ENCODE assay signal across 8 cellular contexts in genomic region chr5:1799110-1799601, GRCh38. TPM values are rescaled to one million over a fixed set of nuclear protein-coding genes. Genes with fewer than 3 reads are reported as not detected.
DNase-seq lines count a peak whose midpoint lies in the region; ATAC-seq and TF ChIP-seq lines count a peak whose summit lies in the region.

No MANE protein-coding gene starts in this region.

- no peaks in the 10 kb centered on the region for H3K9me3 Mint-ChIP-seq in endothelial cell (ENCODE audit: unreplicated experiment)

- under 1% methylated on average over 35 of the region's 35 CpGs for WGBS in urinary bladder

- ATAC-seq in GM18858 (IDR thresholded peaks at IDR 0.05; ENCODE audit: unreplicated experiment) (peak; percentile 14), HG03095 (IDR thresholded peaks at IDR 0.05; ENCODE audit: unreplicated experiment) (peak; percentile 29)

- no peaks in the 10 kb centered on the region for H4K20me1 ChIP-seq in SU-DHL-6 (ENCODE audit: low read depth, low read length)

- peak overlapping the region; percentile 60 for H3K27ac ChIP-seq in SU-DHL-6 (ENCODE audit: low read depth, low read length)
- H3K27ac ChIP-seq in mucosa of rectum (ENCODE audit: low read depth in 2 of 2, low read length in 2 of 2): peak overlapping the region; percentile 31 to 38
- peak overlapping the region; percentile 69 for H3K27ac ChIP-seq in urinary bladder (ENCODE audit: low read depth)

- peak overlapping the region; percentile 98 for H3K9ac ChIP-seq in SU-DHL-6 (ENCODE audit: low read length)
- H3K9ac ChIP-seq in mucosa of rectum (ENCODE audit: low read depth in 1 of 2, low read length in 2 of 2): peak overlapping the region; percentile 63 to 80

- H3K4me1 Mint-ChIP-seq in endothelial cell (ENCODE audit: unreplicated experiment): peaks cover 11% of the 10 kb centered on the region

- no peak overlapping the region for H2AFZ ChIP-seq in SU-DHL-6 (ENCODE audit: low read depth, low read length, severe bottlenecking)

- H3K4me1 ChIP-seq in mucosa of rectum (ENCODE audit: control insufficient read depth in 2 of 2, insufficient read depth in 2 of 2, low read length in 2 of 2) (peaks cover 16 to 22% of the 10 kb centered on the region in 2 donors), urinary bladder (ENCODE audit: insufficient read depth) (no peaks in the 10 kb centered on the region)

- H3K79me2 ChIP-seq in SU-DHL-6 (ENCODE audit: insufficient read depth, low read length): peaks cover 62% of the 10 kb centered on the region

- H3K4me3 ChIP-seq in SU-DHL-6 (ENCODE audit: insufficient read depth, low read length, poor library complexity, severe bottlenecking) (peak overlapping the region; percentile 89), mucosa of rectum (ENCODE audit: low read length in 2 of 2) (peak overlapping the region; percentile 81 to 97), urinary bladder (ENCODE audit: low read depth, low read length) (peak overlapping the region; percentile 87)

- TF ChIP-seq CTCF in SU-DHL-6 (IDR thresholded peaks at IDR 0.05; ENCODE audit: insufficient read depth, low read length, poor library complexity, severe bottlenecking) (no peak), endothelial cell (IDR thresholded peaks at IDR 0.05; ENCODE audit: unreplicated experiment) (no peak)

- no peaks in the 10 kb centered on the region for H3K9me2 ChIP-seq in SU-DHL-6 (replicated peaks; ENCODE audit: insufficient read depth, low read length)

- H3K9me3 ChIP-seq in SU-DHL-6 (ENCODE audit: insufficient read depth, low read length): no peaks in the 10 kb centered on the region
- H3K9me3 ChIP-seq in mucosa of rectum (ENCODE audit: control insufficient read depth in 2 of 2, low read length in 2 of 2): no peaks in the 10 kb centered on the region

- H3K27me3 ChIP-seq in SU-DHL-6 (ENCODE audit: low read length) (no peaks in the 10 kb centered on the region), mucosa of rectum (ENCODE audit: control insufficient read depth in 2 of 2, insufficient read depth in 2 of 2, low read length in 2 of 2) (no peaks in the 10 kb centered on the region)

- no peak overlapping the region for H3K27ac Mint-ChIP-seq in endothelial cell (ENCODE audit: unreplicated experiment)

- H3K27me3 Mint-ChIP-seq in endothelial cell (ENCODE audit: unreplicated experiment): peaks cover 6% of the 10 kb centered on the region

- H3K4me2 ChIP-seq in SU-DHL-6 (ENCODE audit: low read depth, low read length, poor library complexity, severe bottlenecking): peak overlapping the region; percentile 90

- H3F3A ChIP-seq in SU-DHL-6 (ENCODE audit: insufficient read depth): peaks cover 13% of the 10 kb centered on the region

- H3K36me3 ChIP-seq in SU-DHL-6 (ENCODE audit: low read length) (peaks cover 11% of the 10 kb centered on the region; the same call in 1 of the 2 replicates), mucosa of rectum (ENCODE audit: control insufficient read depth in 2 of 2, insufficient read depth in 2 of 2, low read length in 2 of 2) (peaks cover 20 to 34% of the 10 kb centered on the region in 2 donors), urinary bladder (ENCODE audit: insufficient read depth) (peaks cover 2% of the 10 kb centered on the region)

- peaks cover 7% of the 10 kb centered on the region for H3K36me3 Mint-ChIP-seq in endothelial cell (ENCODE audit: low read depth, unreplicated experiment)

- peak; percentile 54 for DNase-seq in AG08396 (ENCODE audit: low spot score)
- peak; percentile 23 for DNase-seq in endothelial cell (ENCODE audit: low spot score)
- no peak for DNase-seq in DMS79 (lab: John Stamatoyannopoulos, UW)

- H3K4me3 Mint-ChIP-seq in endothelial cell (ENCODE audit: unreplicated experiment): peak overlapping the region; percentile 86

RNA-seq across cellular contexts. Expression of gene MRPL36, which starts 0.5 kb away (rescaled TPM):
- total RNA-seq in endothelial cell (ENCODE audit: unreplicated experiment) (32.5 TPM), urinary bladder (19.9 TPM)
- 68.6 TPM for polyA plus RNA-seq in urinary bladder

RNA-seq across cellular contexts. Expression of gene NDUFS6, which starts 2.1 kb away (rescaled TPM):
- total RNA-seq in endothelial cell (ENCODE audit: unreplicated experiment): 31.0 TPM
- total RNA-seq in urinary bladder: 12.2 TPM
- polyA plus RNA-seq in urinary bladder: 81.5 TPM
